Comparison of ENCODE assay signal across 8 cellular contexts in the genomic region with DNA sequence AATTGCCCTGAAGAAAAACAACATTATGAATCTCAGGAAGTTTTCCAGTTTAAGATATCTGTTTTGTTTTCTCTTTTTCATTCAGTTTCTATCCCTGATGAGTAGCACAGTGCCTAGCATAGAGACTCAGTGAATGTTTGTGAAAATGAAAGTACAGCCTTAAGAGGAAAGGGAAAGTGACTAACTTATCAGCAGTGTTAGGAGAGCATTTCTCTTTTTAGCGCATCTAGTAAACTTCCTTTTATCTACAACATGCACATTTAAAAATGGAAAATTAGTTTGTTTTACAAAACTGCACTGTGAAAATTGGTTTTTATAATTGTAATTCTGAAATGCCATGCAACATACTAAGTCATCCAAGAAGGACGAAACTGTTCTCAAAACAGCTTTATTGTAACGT.
DNase-seq lines count a peak whose midpoint lies in the region; ATAC-seq and TF ChIP-seq lines count a peak whose summit lies in the region.

No MANE protein-coding gene starts in this region.

- peaks cover 44% of the 10 kb centered on the region for H3K4me1 Mint-ChIP-seq in activated naive CD8-positive, alpha-beta T cell treated with anti-CD3 and anti-CD28 coated beads for 36 hours

- H3K36me3 ChIP-seq in muscle layer of colon (ENCODE audit: insufficient read depth, low read length): peaks cover 28% of the 10 kb centered on the region

- TF ChIP-seq CTCF in foreskin keratinocyte (conservative IDR thresholded peaks at IDR 0.05): no peak

- ATAC-seq in GM18909 (IDR thresholded peaks at IDR 0.05; ENCODE audit: poor library complexity, unreplicated experiment) (peak; percentile 94), HG02885 (IDR thresholded peaks at IDR 0.05; ENCODE audit: poor library complexity, unreplicated experiment) (peak; percentile 99), foreskin keratinocyte (no peak)

- H3K27me3 Mint-ChIP-seq in activated naive CD8-positive, alpha-beta T cell treated with anti-CD3 and anti-CD28 coated beads for 36 hours: no peaks in the 10 kb centered on the region

- no peaks in the 10 kb centered on the region for H3K9me3 ChIP-seq in muscle layer of colon (ENCODE audit: low read length)

- in situ Hi-C loops in ACHN (cut with HindIII; ENCODE audit: low pct_ligation_motif_present, low pct_unique_long_range_greater_than_20kb, low sequenced_read_pairs): no loop called here

- H3K4me3 Mint-ChIP-seq in activated naive CD8-positive, alpha-beta T cell treated with anti-CD3 and anti-CD28 coated beads for 36 hours: peak overlapping the region; percentile 54

- H3K36me3 Mint-ChIP-seq in activated naive CD8-positive, alpha-beta T cell treated with anti-CD3 and anti-CD28 coated beads for 36 hours: peaks cover 40% of the 10 kb centered on the region

- no peaks in the 10 kb centered on the region for H3K9me3 Mint-ChIP-seq in activated naive CD8-positive, alpha-beta T cell treated with anti-CD3 and anti-CD28 coated beads for 36 hours

- no peak overlapping the region for H3K9ac ChIP-seq in muscle layer of colon (ENCODE audit: low read length)

- H3K27ac ChIP-seq in muscle layer of colon (ENCODE audit: low read depth, low read length) (peak overlapping the region; percentile 87), foreskin keratinocyte (no peak overlapping the region)

- H3K27me3 ChIP-seq in muscle layer of colon (ENCODE audit: control insufficient read depth in 1 of 2, insufficient read depth in 2 of 2, low read length in 2 of 2) (no peaks in the 10 kb centered on the region), foreskin keratinocyte (no peaks in the 10 kb centered on the region)

- peaks cover 54% of the 10 kb centered on the region for H3K4me1 ChIP-seq in muscle layer of colon (ENCODE audit: insufficient read depth, low read length)
- H3K4me1 ChIP-seq in foreskin keratinocyte: peaks cover 8% of the 10 kb centered on the region

- peak overlapping the region; percentile 83 for H3K27ac Mint-ChIP-seq in activated naive CD8-positive, alpha-beta T cell treated with anti-CD3 and anti-CD28 coated beads for 36 hours

- DNase-seq in activated naive CD8-positive, alpha-beta T cell treated with anti-CD3 and anti-CD28 coated beads for 36 hours: no peak
- no peak for DNase-seq in NCI-H1694 treated with DMSO at 0.1 percent for 48 hours (lab: John Stamatoyannopoulos, UW)
- DNase-seq in foreskin keratinocyte: no peak
- DNase-seq in ACHN: no peak
- DNase-seq in mesenteric fat pad (ENCODE audit: low spot score): no peak

- peak overlapping the region; percentile 4 to 28 for H3K4me3 ChIP-seq in muscle layer of colon (ENCODE audit: low read depth in 1 of 2, low read length in 2 of 2)
